Comparison of ENCODE assay signal across 8 cellular contexts in genomic region chr2:85215074-85216050, GRCh38.
DNase-seq lines count a peak whose midpoint lies in the region; ATAC-seq and TF ChIP-seq lines count a peak whose summit lies in the region.

No MANE protein-coding gene starts in this region.

- no peaks in the 10 kb centered on the region for H3K36me3 Mint-ChIP-seq in Caco-2 (ENCODE audit: insufficient read depth, unreplicated experiment)

- TF ChIP-seq CTCF in GM06990 (IDR thresholded peaks at IDR 0.05; ENCODE audit: insufficient read depth, low read length, poor library complexity, severe bottlenecking) (peak; percentile 33), foreskin fibroblast (IDR thresholded peaks at IDR 0.05; ENCODE audit: low read depth, low read length) (no peak), Caco-2 (IDR thresholded peaks at IDR 0.05; ENCODE audit: insufficient read depth in 1 of 2, low read depth in 1 of 2, low read length in 1 of 2, severe bottlenecking in 1 of 2, unreplicated experiment in 1 of 2) (peak in 1 of 2 experiments; percentile 30)

- H3K4me3 ChIP-seq in GM06990 (replicated peaks; ENCODE audit: low read depth, low read length) (no peak overlapping the region), NT2/D1 (ENCODE audit: insufficient read length, low read depth) (no peak overlapping the region), foreskin fibroblast (ENCODE audit: low read depth in 1 of 2, low read length in 2 of 2) (peak overlapping the region in 1 of 2 donors; percentile 18), Caco-2 (ENCODE audit: low read depth, low read length) (no peak overlapping the region)

- H3K9ac ChIP-seq in NT2/D1 (ENCODE audit: insufficient read length, low read depth), result no peak overlapping the region

- H3K4me1 Mint-ChIP-seq in Caco-2 (ENCODE audit: low read depth, unreplicated experiment), result no peaks in the 10 kb centered on the region

- no peaks in the 10 kb centered on the region for H3K27me3 Mint-ChIP-seq in Caco-2 (ENCODE audit: insufficient read depth, unreplicated experiment)

- POLR2A ChIA-PET in Caco-2 (lab: Charles Lee), result no interaction called here

- H3K27ac Mint-ChIP-seq in Caco-2 (ENCODE audit: unreplicated experiment), result no peak overlapping the region

- H3K9me3 ChIP-seq in NT2/D1 (ENCODE audit: insufficient read depth, low read length) (no peaks in the 10 kb centered on the region), Caco-2 (no peaks in the 10 kb centered on the region)

- no TSS peak for BruUV-seq in Caco-2 (replicated peaks; lab: Mats Ljungman, UMichigan)

- intact Hi-C loops in Caco-2 (cut with micrococcal nuclease; ENCODE audit: unreplicated experiment), result no loop called here

- no peak overlapping the region for H3K4me3 Mint-ChIP-seq in Caco-2 (ENCODE audit: unreplicated experiment)

- ATAC-seq in HG03439 (IDR thresholded peaks at IDR 0.05; ENCODE audit: unreplicated experiment), result no peak

- CTCF ChIA-PET in Caco-2 (lab: Charles Lee), result no interaction called here

- DNase-seq in GM06990 (ENCODE audit: extremely low read depth, insufficient read length), result no peak
- peak; percentile 35 for DNase-seq in NT2/D1 (ENCODE audit: low read depth, low spot score)
- peak; percentile 74 to 87 for DNase-seq in foreskin fibroblast
- DNase-seq in retina, result peak; percentile 78
- no peak for DNase-seq in NOMO-1 (lab: John Stamatoyannopoulos, UW; ENCODE audit: unreplicated experiment in 2 of 2)
- DNase-seq in stimulated activated CD4-positive, alpha-beta T cell treated with anti-CD3 and anti-CD28 coated beads, Interleukin-15, amount 100 ng/mL, for 24 hours, result no peak
- DNase-seq in Caco-2, result no peak

- H3K4me1 ChIP-seq in NT2/D1 (ENCODE audit: insufficient read depth, insufficient read length) (peaks cover 8% of the 10 kb centered on the region), Caco-2 (no peaks in the 10 kb centered on the region)

- no peaks in the 10 kb centered on the region for H3K9me3 Mint-ChIP-seq in Caco-2 (ENCODE audit: unreplicated experiment)

- H3K36me3 ChIP-seq in GM06990 (ENCODE audit: control insufficient read depth, insufficient read depth, low read length) (no peaks in the 10 kb centered on the region), NT2/D1 (ENCODE audit: insufficient read depth, insufficient read length, low read length) (no peaks in the 10 kb centered on the region), Caco-2 (ENCODE audit: control insufficient read depth, insufficient read depth, low read length) (no peaks in the 10 kb centered on the region; the same call in 1 of the 2 replicates)

- H3K27me3 ChIP-seq in GM06990 (replicated peaks; ENCODE audit: control insufficient read depth, insufficient read depth, low read length) (peaks cover 1% of the 10 kb centered on the region), NT2/D1 (ENCODE audit: insufficient read depth, insufficient read length) (no peaks in the 10 kb centered on the region), Caco-2 (replicated peaks; ENCODE audit: control insufficient read depth, insufficient read depth, low read length) (no peaks in the 10 kb centered on the region)

Comparison
In these comparisons a context has a peak if more than half of its experiments do, and no peak if none do; other contexts are left out.
1. DNase-seq: peak in NT2/D1 (single experiment), foreskin fibroblast (2 of 2) and retina (single experiment); none in GM06990 (single experiment), NOMO-1 (0 of 2), stimulated activated CD4-positive, alpha-beta T cell treated with anti-CD3 and anti-CD28 coated beads, Interleukin-15, amount 100 ng/mL, for 24 hours (single experiment) and Caco-2 (0 of 2).